24 cellular contexts compared by ENCODE assay signal in genomic region chr6:74167951-74168350, GRCh38.
"Had no signal": no experiment of that assay in that cellular context is flagged by ENCODE, and none has a peak within 500 bp of the region (broad histone marks: within the 10 kb centered on the region; RNA-seq: fewer than 3 reads in every experiment).

No MANE protein-coding gene starts in this region.

- H3K4me3 ChIP-seq: ascending aorta, lung, pancreas, right lobe of liver, tibial artery had no signal

- H3K27me3 Mint-ChIP-seq: activated CD4-positive, alpha-beta T cell treated with anti-CD3 and anti-CD28 coated beads, Interleukin-2, amount 10 ng/mL, durations not matched to agents 7 days and 5 days; activated naive CD4-positive, alpha-beta T cell treated with anti-CD3 and anti-CD28 coated beads, Interleukin-2, amount 10 ng/mL, durations not matched to agents 7 days and 5 days; activated naive CD8-positive, alpha-beta T cell treated with anti-CD3 and anti-CD28 coated beads, Interleukin-2, amount 50 U/mL, for 24 hours; natural killer cell treated with Interleukin-12 subunit alpha and Interleukin-12 subunit beta and Interleukin-15 and Interleukin-18, amount 100 ng/mL, for 72 hours; stimulated activated naive B cell treated with anti-CD40 and anti-IgM and Interleukin-4, amounts not matched to agents 10 μg/mL and 1 μg/mL and 100 μg/mL, for 72 hours had no signal

- H3K9me3 ChIP-seq: ascending aorta, neutrophil, pancreas, right lobe of liver, tibial artery had no signal

- H3K27ac Mint-ChIP-seq: activated CD4-positive, alpha-beta T cell treated with anti-CD3 and anti-CD28 coated beads, Interleukin-2, amount 10 ng/mL, durations not matched to agents 7 days and 5 days; activated naive CD4-positive, alpha-beta T cell treated with anti-CD3 and anti-CD28 coated beads, Interleukin-2, amount 10 ng/mL, durations not matched to agents 7 days and 5 days; activated naive CD8-positive, alpha-beta T cell treated with anti-CD3 and anti-CD28 coated beads, Interleukin-2, amount 50 U/mL, for 24 hours; natural killer cell treated with Interleukin-12 subunit alpha and Interleukin-12 subunit beta and Interleukin-15 and Interleukin-18, amount 100 ng/mL, for 72 hours; stimulated activated naive B cell treated with anti-CD40 and anti-IgM and Interleukin-4, amounts not matched to agents 10 μg/mL and 1 μg/mL and 100 μg/mL, for 72 hours had no signal

- H3K4me1 ChIP-seq: ascending aorta, pancreas, right lobe of liver had no signal

- H3K36me3 Mint-ChIP-seq: activated naive CD4-positive, alpha-beta T cell treated with anti-CD3 and anti-CD28 coated beads, Interleukin-2, amount 10 ng/mL, durations not matched to agents 7 days and 5 days; mesothelial cell of epicardium; natural killer cell treated with Interleukin-12 subunit alpha and Interleukin-12 subunit beta and Interleukin-15 and Interleukin-18, amount 100 ng/mL, for 72 hours; stimulated activated naive B cell treated with anti-CD40 and anti-IgM and Interleukin-4, amounts not matched to agents 10 μg/mL and 1 μg/mL and 100 μg/mL, for 72 hours had no signal

- H3K36me3 ChIP-seq: ascending aorta, neutrophil, pancreas, right lobe of liver, tibial artery had no signal

- DNase-seq: activated CD4-positive, alpha-beta T cell treated with anti-CD3 and anti-CD28 coated beads, Interleukin-2, amount 10 ng/mL, durations not matched to agents 7 days and 5 days; activated CD8-positive, alpha-beta memory T cell treated with anti-CD3 and anti-CD28 coated beads, Interleukin-2, amount 50 U/mL, for 4 hours; activated effector memory CD4-positive, alpha-beta T cell treated with Interleukin-2 at 50 U/mL for 16 hours; activated naive CD4-positive, alpha-beta T cell treated with anti-CD3 and anti-CD28 coated beads, Interleukin-2, amount 10 ng/mL, durations not matched to agents 7 days and 5 days; activated naive CD8-positive, alpha-beta T cell treated with anti-CD3 and anti-CD28 coated beads, Interleukin-2, amount 50 U/mL, for 24 hours; activated T-cell treated with anti-CD3 and anti-CD28 coated beads, Interleukin-2, amount 50 U/mL, for 4 hours; cortex of kidney; effector CD4-positive, alpha-beta T cell; foreskin melanocyte; glutamatergic neuron; hippocampal formation; left colon; pancreas; right lobe of liver; stimulated activated CD4-positive, alpha-beta T cell treated with anti-CD3 and anti-CD28 coated beads, Interleukin-4, amount 100 ng/mL, for 24 hours; stimulated activated naive B cell treated with anti-CD40 and anti-IgM and Interleukin-4, amounts not matched to agents 10 μg/mL and 1 μg/mL and 100 μg/mL, for 72 hours; tibial artery had no signal

- H3K27me3 ChIP-seq: ascending aorta, neutrophil, pancreas, right lobe of liver, tibial artery had no signal

- H3K4me3 Mint-ChIP-seq: activated CD4-positive, alpha-beta T cell treated with anti-CD3 and anti-CD28 coated beads, Interleukin-2, amount 10 ng/mL, durations not matched to agents 7 days and 5 days; activated naive CD4-positive, alpha-beta T cell treated with anti-CD3 and anti-CD28 coated beads, Interleukin-2, amount 10 ng/mL, durations not matched to agents 7 days and 5 days; activated naive CD8-positive, alpha-beta T cell treated with anti-CD3 and anti-CD28 coated beads, Interleukin-2, amount 50 U/mL, for 24 hours; activated T-cell treated with anti-CD3 and anti-CD28 coated beads, Interleukin-2, amount 50 U/mL, for 4 hours; mesothelial cell of epicardium; natural killer cell treated with Interleukin-12 subunit alpha and Interleukin-12 subunit beta and Interleukin-15 and Interleukin-18, amount 100 ng/mL, for 72 hours; stimulated activated naive B cell treated with anti-CD40 and anti-IgM and Interleukin-4, amounts not matched to agents 10 μg/mL and 1 μg/mL and 100 μg/mL, for 72 hours had no signal

- ATAC-seq: activated CD4-positive, CD25-positive, alpha-beta regulatory T cell treated with anti-CD3 and anti-CD28 coated beads, Interleukin-2, amount 50 U/mL, for 24 hours; activated naive CD8-positive, alpha-beta T cell treated with anti-CD3 and anti-CD28 coated beads, Interleukin-2, amount 50 U/mL, for 24 hours; activated T-cell treated with anti-CD3 and anti-CD28 coated beads, Interleukin-2, amount 50 U/mL, for 4 hours; esophagus mucosa; left colon; natural killer cell treated with Interleukin-12 subunit alpha and Interleukin-12 subunit beta and Interleukin-15 and Interleukin-18, amount 100 ng/mL, for 72 hours; pancreas; right lobe of liver; stimulated activated naive B cell treated with anti-CD40 and anti-IgM and Interleukin-4, amounts not matched to agents 10 μg/mL and 1 μg/mL and 100 μg/mL, for 72 hours had no signal

- H3K9me3 Mint-ChIP-seq: activated CD4-positive, alpha-beta T cell treated with anti-CD3 and anti-CD28 coated beads, Interleukin-2, amount 10 ng/mL, durations not matched to agents 7 days and 5 days; activated naive CD4-positive, alpha-beta T cell treated with anti-CD3 and anti-CD28 coated beads, Interleukin-2, amount 10 ng/mL, durations not matched to agents 7 days and 5 days; activated naive CD8-positive, alpha-beta T cell treated with anti-CD3 and anti-CD28 coated beads, Interleukin-2, amount 50 U/mL, for 24 hours; activated T-cell treated with anti-CD3 and anti-CD28 coated beads, Interleukin-2, amount 50 U/mL, for 4 hours; mesothelial cell of epicardium had no signal

- H3K4me1 Mint-ChIP-seq: activated CD4-positive, alpha-beta T cell treated with anti-CD3 and anti-CD28 coated beads, Interleukin-2, amount 10 ng/mL, durations not matched to agents 7 days and 5 days; activated naive CD4-positive, alpha-beta T cell treated with anti-CD3 and anti-CD28 coated beads, Interleukin-2, amount 10 ng/mL, durations not matched to agents 7 days and 5 days; activated naive CD8-positive, alpha-beta T cell treated with anti-CD3 and anti-CD28 coated beads, Interleukin-2, amount 50 U/mL, for 24 hours; mesothelial cell of epicardium; stimulated activated naive B cell treated with anti-CD40 and anti-IgM and Interleukin-4, amounts not matched to agents 10 μg/mL and 1 μg/mL and 100 μg/mL, for 72 hours had no signal

- H3K27ac ChIP-seq: ascending aorta, neutrophil, pancreas, right lobe of liver, tibial artery had no signal
